13 cellular contexts compared by ENCODE assay signal in the genomic region with DNA sequence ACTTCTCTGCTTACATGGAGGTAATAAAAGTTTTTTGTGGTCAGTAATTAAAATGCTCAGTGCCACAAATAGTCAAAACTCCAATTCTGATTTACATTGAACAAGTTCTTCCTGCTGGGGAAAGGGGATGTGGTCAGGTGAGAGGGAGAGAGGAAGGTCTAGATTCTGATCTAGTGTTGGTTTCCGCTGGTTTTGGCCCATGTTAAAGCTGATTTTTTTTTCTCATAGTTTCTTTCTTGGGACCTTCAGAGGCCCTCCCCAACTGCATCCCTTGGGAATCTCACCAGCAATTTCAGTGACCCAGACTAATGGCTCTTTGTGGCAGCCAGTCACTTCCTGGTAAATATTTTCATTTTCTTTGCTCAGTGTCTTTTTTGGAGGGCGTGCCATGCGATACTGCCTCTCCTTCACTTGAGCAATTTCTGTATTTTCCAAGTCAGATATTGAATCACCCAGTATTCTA.
DNase-seq lines count a peak whose midpoint lies in the region; ATAC-seq, FAIRE-seq and TF ChIP-seq lines count a peak whose summit lies in the region.
"Had no signal": no experiment of that assay in that cellular context is flagged by ENCODE, and none has a peak within 500 bp of the region (broad histone marks: within the 10 kb centered on the region; RNA-seq: fewer than 3 reads in every experiment).

No MANE protein-coding gene starts in this region.

- no peaks in the 10 kb centered on the region for H3K9me2 ChIP-seq in SK-N-SH

- peak overlapping the region; percentile 19; the same call in 1 of the 2 replicates for H3K9ac ChIP-seq in SK-N-SH
- H3K9ac ChIP-seq in SK-N-MC (ENCODE audit: insufficient read length): peak overlapping the region; percentile 95
- H3K9ac ChIP-seq: parathyroid adenoma had no signal

- POLR2A ChIA-PET in SK-N-SH (lab: Yijun Ruan, JAX): no interaction called here

- FAIRE-seq in frontal cortex (lab: Jason Lieb, UNC): no peak

- TF ChIP-seq CTCF in SK-N-SH (IDR thresholded peaks at IDR 0.05) (no peak), osteocyte (IDR thresholded peaks at IDR 0.05) (no peak)

- H3K27me3 ChIP-seq in SK-N-SH (ENCODE audit: insufficient read depth): no peaks in the 10 kb centered on the region
- H3K27me3 ChIP-seq: cardiac muscle cell, SJCRH30 had no signal

- H3K4me3 ChIP-seq in SK-N-SH (ENCODE audit: low read depth in 2 of 2, low read length in 1 of 2) (no peak overlapping the region), SK-N-MC (peak overlapping the region; percentile 81)
- H3K4me3 ChIP-seq: cardiac muscle cell, SJCRH30 had no signal

- H3F3A ChIP-seq in SK-N-SH (replicated peaks; ENCODE audit: insufficient read depth): peaks cover 10% of the 10 kb centered on the region

- H2AFZ ChIP-seq in SK-N-SH (ENCODE audit: low read depth): 0 out of 2 replicates have a peak overlapping the region, but pooled peaks have one; percentile 46
- H2AFZ ChIP-seq: parathyroid adenoma had no signal

- no peak for TF ChIP-seq EP300 in SK-N-SH (IDR thresholded peaks at IDR 0.05; ENCODE audit: borderline replicate concordance in 1 of 2, low read depth in 1 of 2, low read length in 1 of 2)

- H3K36me3 Mint-ChIP-seq in osteocyte (ENCODE audit: unreplicated experiment): no peaks in the 10 kb centered on the region
- H3K36me3 Mint-ChIP-seq: memory B cell had no signal

- 89% methylated on average over 3 of the region's 3 CpGs for WGBS in SK-N-SH (ENCODE audit: low lambda C conversion rate)

- H3K79me2 ChIP-seq in SK-N-SH (ENCODE audit: insufficient read depth): no peaks in the 10 kb centered on the region
- H3K79me2 ChIP-seq: parathyroid adenoma had no signal

- H3K27me3 Mint-ChIP-seq in osteocyte (ENCODE audit: unreplicated experiment): no peaks in the 10 kb centered on the region

- TF ChIP-seq RAD21 in SK-N-SH (IDR thresholded peaks at IDR 0.05; ENCODE audit: low read length): no peak

- no peaks in the 10 kb centered on the region for H3K9me3 ChIP-seq in SK-N-SH
- H3K9me3 ChIP-seq in SK-N-MC (ENCODE audit: low read depth, low read length): no peaks in the 10 kb centered on the region
- H3K9me3 ChIP-seq: SJCRH30 had no signal

- H3K27ac Mint-ChIP-seq in osteocyte (ENCODE audit: unreplicated experiment): peak overlapping the region; percentile 71
- H3K27ac Mint-ChIP-seq: memory B cell had no signal

- H3K27ac ChIP-seq in SK-N-SH (ENCODE audit: low read depth in 2 of 2, low read length in 1 of 2) (peak overlapping the region in 1 of 2 experiments; percentile 53; a peak in 2 of 4 replicates), SK-N-MC (peak overlapping the region; percentile 99)
- H3K27ac ChIP-seq: cardiac muscle cell, parathyroid adenoma, SJCRH30 had no signal

- no peak for ATAC-seq in SK-N-SH treated with all-trans-retinoic acid at 6 μM for 48 hours

- no peak overlapping the region for H3K4me2 ChIP-seq in SK-N-SH

- no peaks in the 10 kb centered on the region for H4K20me1 ChIP-seq in SK-N-SH (ENCODE audit: insufficient read depth)

- no peaks in the 10 kb centered on the region for H3K9me3 Mint-ChIP-seq in osteocyte (ENCODE audit: unreplicated experiment)
- H3K9me3 Mint-ChIP-seq: memory B cell had no signal

- peaks cover 22% of the 10 kb centered on the region for H3K4me1 Mint-ChIP-seq in osteocyte (ENCODE audit: unreplicated experiment)
- H3K4me1 Mint-ChIP-seq: memory B cell had no signal

- CTCF ChIA-PET in SK-N-SH (lab: Yijun Ruan, JAX): no interaction called here

- H3K4me3 Mint-ChIP-seq in osteocyte (ENCODE audit: unreplicated experiment): no peak overlapping the region
- H3K4me3 Mint-ChIP-seq: memory B cell had no signal

- H3K4me1 ChIP-seq in SK-N-SH (ENCODE audit: control insufficient read depth in 1 of 2, insufficient read depth in 2 of 2, low read depth in 1 of 2, low read length in 1 of 2): peaks cover 0 to 17% of the 10 kb centered on the region in 2 experiments; a peak in 1 of 4 replicates
- H3K4me1 ChIP-seq: parathyroid adenoma had no signal

- no peak for DNase-seq in SK-N-SH
- DNase-seq in H4 (ENCODE audit: low spot score): peak; percentile 81
- DNase-seq in SK-N-MC (ENCODE audit: low read depth, low spot score): peak; percentile 67
- no peak for DNase-seq in osteocyte (ENCODE audit: extremely low spot score, unreplicated experiment)
- DNase-seq in NCI-H748 treated with DMSO at 0.1 percent for 48 hours (lab: John Stamatoyannopoulos, UW): no peak
- DNase-seq in COR-L47 (lab: John Stamatoyannopoulos, UW): no peak
- no peak for DNase-seq in frontal cortex (ENCODE audit: low spot score in 2 of 2)
- DNase-seq: NCI-H1417 treated with DMSO at 0.1 percent for 48 hours had no signal

- H3K36me3 ChIP-seq in SK-N-SH (replicated peaks in 1 of 2; ENCODE audit: control insufficient read depth in 1 of 2, insufficient read depth in 2 of 2, low read length in 1 of 2) (no peaks in the 10 kb centered on the region), SK-N-MC (ENCODE audit: insufficient read depth, low read length) (peaks cover 34% of the 10 kb centered on the region)
- H3K36me3 ChIP-seq: cardiac muscle cell, SJCRH30 had no signal

TF ChIP-seq in SK-N-SH, 30 proteins besides CTCF, POLR2A, EP300 and RAD21:
- TF ChIP-seq SMC3 (IDR thresholded peaks at IDR 0.05; ENCODE audit: low read depth, low read length): no peak

TF ChIP-seq in SK-N-SH treated with all-trans-retinoic acid at 6 μM for 48 hours, 23 proteins besides CTCF, POLR2A, EP300 and RAD21 (continues in another document):
- TF ChIP-seq, protein P1, sequence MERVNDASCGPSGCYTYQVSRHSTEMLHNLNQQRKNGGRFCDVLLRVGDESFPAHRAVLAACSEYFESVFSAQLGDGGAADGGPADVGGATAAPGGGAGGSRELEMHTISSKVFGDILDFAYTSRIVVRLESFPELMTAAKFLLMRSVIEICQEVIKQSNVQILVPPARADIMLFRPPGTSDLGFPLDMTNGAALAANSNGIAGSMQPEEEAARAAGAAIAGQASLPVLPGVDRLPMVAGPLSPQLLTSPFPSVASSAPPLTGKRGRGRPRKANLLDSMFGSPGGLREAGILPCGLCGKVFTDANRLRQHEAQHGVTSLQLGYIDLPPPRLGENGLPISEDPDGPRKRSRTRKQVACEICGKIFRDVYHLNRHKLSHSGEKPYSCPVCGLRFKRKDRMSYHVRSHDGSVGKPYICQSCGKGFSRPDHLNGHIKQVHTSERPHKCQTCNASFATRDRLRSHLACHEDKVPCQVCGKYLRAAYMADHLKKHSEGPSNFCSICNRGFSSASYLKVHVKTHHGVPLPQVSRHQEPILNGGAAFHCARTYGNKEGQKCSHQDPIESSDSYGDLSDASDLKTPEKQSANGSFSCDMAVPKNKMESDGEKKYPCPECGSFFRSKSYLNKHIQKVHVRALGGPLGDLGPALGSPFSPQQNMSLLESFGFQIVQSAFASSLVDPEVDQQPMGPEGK (CRISPR knock-in tag; IDR thresholded peaks at IDR 0.05; ENCODE audit: borderline replicate concordance): no peak
- TF ChIP-seq ZNF70 (CRISPR knock-in tag; IDR thresholded peaks at IDR 0.05) (no peak), CSDC2 (CRISPR knock-in tag; IDR thresholded peaks at IDR 0.05) (no peak), GLIS3 (CRISPR knock-in tag; IDR thresholded peaks at IDR 0.05) (no peak), TSHZ2 (CRISPR knock-in tag; IDR thresholded peaks at IDR 0.05) (no peak), RARB (CRISPR knock-in tag; IDR thresholded peaks at IDR 0.05) (no peak), ARNTL (CRISPR knock-in tag; IDR thresholded peaks at IDR 0.05; ENCODE audit: borderline replicate concordance, low read depth) (no peak), POU6F1 (CRISPR knock-in tag; IDR thresholded peaks at IDR 0.05; ENCODE audit: borderline replicate concordance, low read depth) (no peak)

Comparison
In these comparisons a context has a peak if more than half of its experiments do, and no peak if none do; other contexts are left out.
1. DNase-seq: peak in H4 (single experiment) and SK-N-MC (single experiment); none in SK-N-SH (single experiment), osteocyte (single experiment), NCI-H748 treated with DMSO at 0.1 percent for 48 hours (single experiment), COR-L47 (single experiment) and frontal cortex (0 of 2).